ENCODE assay signal across 23 cellular contexts in genomic region chr18:46293699-46294300, GRCh38.
DNase-seq lines count a peak whose midpoint lies in the region; ATAC-seq, FAIRE-seq and TF ChIP-seq lines count a peak whose summit lies in the region.
"Had no signal": no experiment of that assay in that cellular context is flagged by ENCODE, and none has a peak within 500 bp of the region (broad histone marks: within the 10 kb centered on the region; RNA-seq: fewer than 3 reads in every experiment).

No MANE protein-coding gene starts in this region.

- no peaks in the 10 kb centered on the region for H3K27me3 Mint-ChIP-seq in activated CD4-positive, alpha-beta T cell treated with anti-CD3 and anti-CD28 coated beads for 36 hours
- H3K27me3 Mint-ChIP-seq: activated CD4-positive, alpha-beta memory T cell treated with anti-CD3 and anti-CD28 coated beads, Interleukin-2, amount 10 ng/mL, durations not matched to agents 7 days and 5 days; CD4-positive, CD25-positive, alpha-beta regulatory T cell had no signal

- H3K4me1 Mint-ChIP-seq in activated CD4-positive, alpha-beta T cell treated with anti-CD3 and anti-CD28 coated beads for 36 hours: no peaks in the 10 kb centered on the region

- intact Hi-C loops in cardiac septum (cut with DNase I): no loop called here
- intact Hi-C loops in heart right ventricle (cut with DNase I): loop anchor here in 2 of 10 donors (10.0 kb wide), 2 partner anchors 111 to 181 kb away; no protein-coding TSS in a partner anchor
- intact Hi-C loops in activated CD4-positive, alpha-beta T cell treated with anti-CD3 and anti-CD28 coated beads for 36 hours (cut with DNase I, micrococcal nuclease): no loop called here

- H3K79me2 ChIP-seq in keratinocyte (ENCODE audit: control insufficient read depth, insufficient read depth, low read length): no peaks in the 10 kb centered on the region

- 57 to 71% methylated on average over 9 of the region's 9 CpGs for WGBS in heart right ventricle, 2 donors

- CTCF ChIA-PET in activated CD4-positive, alpha-beta T cell treated with anti-CD3 and anti-CD28 coated beads for 36 hours (lab: Charles Lee): interaction anchor here (1.0 kb wide), 1 partner anchor 13 kb away, joined by 3 read pairs; no protein-coding TSS in a partner anchor

- no peaks in the 10 kb centered on the region for H3K36me3 Mint-ChIP-seq in activated CD4-positive, alpha-beta T cell treated with anti-CD3 and anti-CD28 coated beads for 36 hours (ENCODE audit: low read depth)
- H3K36me3 Mint-ChIP-seq: CD4-positive, CD25-positive, alpha-beta regulatory T cell; stimulated activated naive B cell treated with anti-CD40 and anti-IgM and Interleukin-4, amounts not matched to agents 10 μg/mL and 1 μg/mL and 100 μg/mL, for 72 hours had no signal

- peak overlapping the region; percentile 9 for H3K4me2 ChIP-seq in keratinocyte (ENCODE audit: control insufficient read depth, extremely low read depth, insufficient read depth, low read depth, low read length)

- no peaks in the 10 kb centered on the region for H3K27me3 ChIP-seq in heart right ventricle
- H3K27me3 ChIP-seq in bronchial epithelial cell (ENCODE audit: control insufficient read depth, insufficient read depth, low read length): no peaks in the 10 kb centered on the region
- no peaks in the 10 kb centered on the region for H3K27me3 ChIP-seq in keratinocyte (ENCODE audit: control insufficient read depth, extremely low read depth, insufficient read depth, low read length)
- H3K27me3 ChIP-seq: heart left ventricle, right atrium auricular region, thyroid gland had no signal

- no peak overlapping the region for H2AFZ ChIP-seq in keratinocyte (ENCODE audit: control insufficient read depth, low read length)

- H3K9me3 ChIP-seq in heart right ventricle: no peaks in the 10 kb centered on the region
- no peaks in the 10 kb centered on the region for H3K9me3 ChIP-seq in keratinocyte (ENCODE audit: control insufficient read depth, low read depth, low read length)
- H3K9me3 ChIP-seq: heart left ventricle, neutrophil, right atrium auricular region, thyroid gland had no signal

- H3K4me1 ChIP-seq in heart right ventricle (peaks cover 0 to 18% (median 0%) of the 10 kb centered on the region in 9 donors), keratinocyte (ENCODE audit: control insufficient read depth, extremely low read depth, insufficient read depth, low read length) (peaks cover 7% of the 10 kb centered on the region)
- H3K4me1 ChIP-seq: right atrium auricular region, thyroid gland had no signal

- no peak for TF ChIP-seq CTCF in heart right ventricle (IDR thresholded peaks at IDR 0.05)
- TF ChIP-seq CTCF in bronchial epithelial cell (IDR thresholded peaks at IDR 0.05; ENCODE audit: insufficient read depth, low read length, severe bottlenecking): no peak
- TF ChIP-seq CTCF in keratinocyte (optimal IDR thresholded peaks at IDR 0.05 in 1 of 3, IDR thresholded peaks at IDR 0.05 in 1 of 3, conservative IDR thresholded peaks at IDR 0.05 in 1 of 3; ENCODE audit: extremely low read depth in 1 of 3, insufficient read depth in 2 of 3, low read length in 3 of 3): no peak

- DNase-seq in cardiac septum (ENCODE audit: low spot score): peak; percentile 38
- DNase-seq in heart right ventricle: no peak
- DNase-seq in bronchial epithelial cell (ENCODE audit: low read depth): peak; percentile 25
- no peak for DNase-seq in keratinocyte (ENCODE audit: low read depth, low spot score)
- no peak for DNase-seq in activated CD4-positive, alpha-beta T cell treated with anti-CD3 and anti-CD28 coated beads for 36 hours
- DNase-seq in NCI-H2227 (lab: John Stamatoyannopoulos, UW; ENCODE audit: unreplicated experiment): no peak
- DNase-seq in UCSD-AML1 (lab: John Stamatoyannopoulos, UW; ENCODE audit: unreplicated experiment): no peak
- DNase-seq: activated CD4-positive, alpha-beta memory T cell treated with anti-CD3 and anti-CD28 coated beads, Interleukin-2, amount 10 ng/mL, durations not matched to agents 7 days and 5 days; activated T-cell treated with anti-CD3 and anti-CD28 coated beads, Interleukin-2, amount 50 U/mL, for 4 hours; CD4-positive, CD25-positive, alpha-beta regulatory T cell; central memory CD4-positive, alpha-beta T cell; heart left ventricle; kidney glomerular epithelial cell; NCI-H1436 treated with DMSO at 0.1 percent for 48 hours; SHP77; stimulated activated CD4-positive, alpha-beta T cell treated with anti-CD3 and anti-CD28 coated beads, Interleukin-15, amount 100 ng/mL, for 24 hours; stimulated activated naive B cell treated with anti-CD40 and anti-IgM and Interleukin-4, amounts not matched to agents 10 μg/mL and 1 μg/mL and 100 μg/mL, for 72 hours; thyroid gland had no signal

- POLR2A ChIA-PET in activated CD4-positive, alpha-beta T cell treated with anti-CD3 and anti-CD28 coated beads for 36 hours (lab: Charles Lee): no interaction called here

- H4K20me1 ChIP-seq in keratinocyte (ENCODE audit: control insufficient read depth, extremely low read depth, insufficient read depth, low read length): no peaks in the 10 kb centered on the region

- H3K27ac ChIP-seq in heart right ventricle (no peak overlapping the region), keratinocyte (ENCODE audit: control insufficient read depth, insufficient read depth, low read length) (no peak overlapping the region)
- H3K27ac ChIP-seq: heart left ventricle, neutrophil, right atrium auricular region, thyroid gland, VCaP had no signal

- no peak overlapping the region for H3K9ac ChIP-seq in keratinocyte (ENCODE audit: control insufficient read depth, extremely low read depth, insufficient read depth, low read length)

- no peak overlapping the region for H3K4me3 Mint-ChIP-seq in activated CD4-positive, alpha-beta T cell treated with anti-CD3 and anti-CD28 coated beads for 36 hours
- H3K4me3 Mint-ChIP-seq: activated CD4-positive, alpha-beta memory T cell treated with anti-CD3 and anti-CD28 coated beads, Interleukin-2, amount 10 ng/mL, durations not matched to agents 7 days and 5 days; activated T-cell treated with anti-CD3 and anti-CD28 coated beads, Interleukin-2, amount 50 U/mL, for 4 hours; CD4-positive, CD25-positive, alpha-beta regulatory T cell; stimulated activated naive B cell treated with anti-CD40 and anti-IgM and Interleukin-4, amounts not matched to agents 10 μg/mL and 1 μg/mL and 100 μg/mL, for 72 hours had no signal

- dilution Hi-C loops in keratinocyte (cut with MboI; ENCODE audit: extremely low pct_ligation_motif_present, low sequenced_read_pairs): no loop called here

- H3K9me3 Mint-ChIP-seq in activated CD4-positive, alpha-beta T cell treated with anti-CD3 and anti-CD28 coated beads for 36 hours (ENCODE audit: low read depth): no peaks in the 10 kb centered on the region
- H3K9me3 Mint-ChIP-seq: activated CD4-positive, alpha-beta memory T cell treated with anti-CD3 and anti-CD28 coated beads, Interleukin-2, amount 10 ng/mL, durations not matched to agents 7 days and 5 days; activated T-cell treated with anti-CD3 and anti-CD28 coated beads, Interleukin-2, amount 50 U/mL, for 4 hours; CD4-positive, CD25-positive, alpha-beta regulatory T cell; stimulated activated naive B cell treated with anti-CD40 and anti-IgM and Interleukin-4, amounts not matched to agents 10 μg/mL and 1 μg/mL and 100 μg/mL, for 72 hours had no signal

- FAIRE-seq in bronchial epithelial cell (lab: Jason Lieb, UNC): no peak
- FAIRE-seq in keratinocyte (lab: Jason Lieb, UNC): peak; percentile 26
- FAIRE-seq: HTR-8/SVneo had no signal

- H3K4me3 ChIP-seq in heart right ventricle (no peak overlapping the region), bronchial epithelial cell (ENCODE audit: low read depth, low read length) (no peak overlapping the region), keratinocyte (ENCODE audit: control insufficient read depth in 2 of 3, extremely low read depth in 1 of 3, insufficient read depth in 2 of 3, low read depth in 1 of 3, low read length in 3 of 3) (no peak overlapping the region)
- H3K4me3 ChIP-seq: heart left ventricle, right atrium auricular region, thyroid gland had no signal

- ATAC-seq in heart right ventricle (no peak), HG03045 (IDR thresholded peaks at IDR 0.05; ENCODE audit: unreplicated experiment) (no peak)
- no peak for ATAC-seq in activated CD4-positive, alpha-beta T cell treated with anti-CD3 and anti-CD28 coated beads for 36 hours
- ATAC-seq: activated T-cell treated with anti-CD3 and anti-CD28 coated beads, Interleukin-2, amount 50 U/mL, for 4 hours; stimulated activated naive B cell treated with anti-CD40 and anti-IgM and Interleukin-4, amounts not matched to agents 10 μg/mL and 1 μg/mL and 100 μg/mL, for 72 hours had no signal

- H3K27ac Mint-ChIP-seq in activated CD4-positive, alpha-beta T cell treated with anti-CD3 and anti-CD28 coated beads for 36 hours: no peak overlapping the region
- H3K27ac Mint-ChIP-seq: activated CD4-positive, alpha-beta memory T cell treated with anti-CD3 and anti-CD28 coated beads, Interleukin-2, amount 10 ng/mL, durations not matched to agents 7 days and 5 days; stimulated activated naive B cell treated with anti-CD40 and anti-IgM and Interleukin-4, amounts not matched to agents 10 μg/mL and 1 μg/mL and 100 μg/mL, for 72 hours had no signal

- H3K9me1 ChIP-seq in keratinocyte (ENCODE audit: control insufficient read depth, extremely low read depth, insufficient read depth, low read length): no peaks in the 10 kb centered on the region

- H3K36me3 ChIP-seq in heart right ventricle: no peaks in the 10 kb centered on the region
- no peaks in the 10 kb centered on the region for H3K36me3 ChIP-seq in bronchial epithelial cell (ENCODE audit: control insufficient read depth, insufficient read depth, low read length)
- no peaks in the 10 kb centered on the region for H3K36me3 ChIP-seq in keratinocyte (ENCODE audit: control insufficient read depth in 2 of 2, extremely low read depth in 1 of 2, insufficient read depth in 2 of 2, low read length in 2 of 2)
- H3K36me3 ChIP-seq: heart left ventricle, neutrophil, right atrium auricular region, thyroid gland had no signal

Comparison
In these comparisons a context has a peak if more than half of its experiments do, and no peak if none do; other contexts are left out.
1. DNase-seq: peak in cardiac septum (single experiment) and bronchial epithelial cell (single experiment); none in heart right ventricle (0 of 2), keratinocyte (single experiment), activated CD4-positive, alpha-beta T cell treated with anti-CD3 and anti-CD28 coated beads for 36 hours (single experiment), NCI-H2227 (single experiment) and UCSD-AML1 (single experiment).